1 cellular context compared by ENCODE assay signal in genomic region chr17:62381561-62381960, GRCh38.
A peak's percentile ranks its signal among the peaks of the same experiment; 100 is the strongest.
TF ChIP-seq lines count a peak whose summit lies in the region.

No MANE protein-coding gene starts in this region.

TF ChIP-seq in HepG2, 621 proteins besides CTCF, POLR2A, EP300 and RAD21:
- peak; percentile 34 for TF ChIP-seq AGO1 (IDR thresholded peaks at IDR 0.05; ENCODE audit: low read depth, low read length, poor library complexity, severe bottlenecking)
- TF ChIP-seq HOXD1 (CRISPR knock-in tag; IDR thresholded peaks at IDR 0.05), result no peak
- no peak for TF ChIP-seq ZNF567 (CRISPR knock-in tag; IDR thresholded peaks at IDR 0.05; ENCODE audit: borderline replicate concordance)
- no peak for TF ChIP-seq ZKSCAN1 (IDR thresholded peaks at IDR 0.05; ENCODE audit: low read length)
- TF ChIP-seq U2AF1 (optimal IDR thresholded peaks at IDR 0.05; ENCODE audit: low read depth, low read length), result no peak
